In the genomic region with DNA sequence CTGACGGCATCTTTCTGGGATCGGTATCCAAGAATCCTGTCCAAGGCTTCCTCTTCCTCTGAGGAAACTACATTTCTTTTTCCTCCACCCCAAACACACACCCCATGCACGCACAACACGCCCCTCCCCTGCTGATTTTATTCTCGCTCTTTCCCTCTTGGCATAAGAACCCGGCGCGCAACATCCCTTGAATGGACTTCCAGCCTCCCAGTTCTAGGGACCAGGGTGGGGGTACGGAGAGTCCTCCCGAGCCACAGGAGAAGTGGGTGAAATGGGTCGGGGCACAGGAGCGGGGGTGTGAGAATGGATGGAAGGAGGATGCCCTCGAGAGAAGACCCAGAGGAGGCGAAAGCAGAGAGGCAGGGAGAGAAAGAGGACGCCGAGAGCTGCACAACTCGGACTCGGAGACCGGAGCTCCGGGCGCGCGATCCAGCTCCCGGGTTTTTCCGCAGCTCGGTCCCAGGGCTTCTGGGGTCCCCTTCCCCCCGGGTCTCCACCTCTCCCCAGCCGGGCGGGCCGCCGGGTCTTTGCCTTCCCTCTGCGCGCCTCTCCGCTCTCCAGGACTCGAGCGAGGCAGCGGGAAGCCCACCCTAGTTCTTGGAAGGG, we compare ENCODE assay signal across 8 cellular contexts. TPM values are rescaled to one million over a fixed set of nuclear protein-coding genes. Genes with fewer than 3 reads are reported as not detected.
DNase-seq lines count a peak whose midpoint lies in the region; ATAC-seq, FAIRE-seq and TF ChIP-seq lines count a peak whose summit lies in the region.

No MANE protein-coding gene starts in this region.

- H2BK5ac ChIP-seq in trophoblast cell (ENCODE audit: low read depth, low read length, poor library complexity): no peak overlapping the region

- H3K18ac ChIP-seq in trophoblast cell (ENCODE audit: low read length): peak overlapping the region; percentile 56

- H3K9ac ChIP-seq in trophoblast cell (ENCODE audit: low read length): no peak overlapping the region

- peaks cover 4% of the 10 kb centered on the region for H3K79me2 ChIP-seq in trophoblast cell (ENCODE audit: control insufficient read depth, insufficient read depth, low read length, poor library complexity)

- peaks cover 0 to 33% of the 10 kb centered on the region in 2 donors for H3K4me1 ChIP-seq in right atrium auricular region
- H3K4me1 ChIP-seq in trophoblast cell (ENCODE audit: control insufficient read depth in 1 of 2, insufficient read depth in 2 of 2, low read length in 2 of 2): peaks cover 0 to 7% of the 10 kb centered on the region in 2 experiments

- H3K23ac ChIP-seq in trophoblast cell (ENCODE audit: low read length): no peak overlapping the region

- H3K36me3 ChIP-seq in right atrium auricular region (no peaks in the 10 kb centered on the region), trophoblast cell (ENCODE audit: control insufficient read depth in 1 of 2, insufficient read depth in 2 of 2, low read length in 2 of 2) (no peaks in the 10 kb centered on the region)

- no peak overlapping the region for H2BK12ac ChIP-seq in trophoblast cell (ENCODE audit: low read length)

- H4K12ac ChIP-seq in trophoblast cell (ENCODE audit: low read depth, low read length): no peak overlapping the region

- peak overlapping the region; percentile 43 for H2BK120ac ChIP-seq in trophoblast cell (ENCODE audit: insufficient read depth, low read length, poor library complexity)

- peaks cover 8% of the 10 kb centered on the region for H3K79me1 ChIP-seq in trophoblast cell (ENCODE audit: low read length)

- H3K14ac ChIP-seq in trophoblast cell (ENCODE audit: low read length): no peak overlapping the region

- WGBS in trophoblast cell (ENCODE audit: extremely low coverage, insufficient coverage, insufficient read length): no CpG with 5 or more reads among the region's 37 CpGs

- peak overlapping the region; percentile 51 for H4K91ac ChIP-seq in trophoblast cell (ENCODE audit: low read depth, low read length)

- no peaks in the 10 kb centered on the region for H3K27me3 ChIP-seq in right atrium auricular region
- H3K27me3 ChIP-seq in trophoblast cell (ENCODE audit: insufficient read depth, low read length): no peaks in the 10 kb centered on the region

- H3K27ac ChIP-seq in right atrium auricular region: peak overlapping the region; percentile 82 to 85
- no peak overlapping the region for H3K27ac ChIP-seq in trophoblast cell (ENCODE audit: low read depth, low read length)

- peak overlapping the region; percentile 43 for H4K8ac ChIP-seq in trophoblast cell (ENCODE audit: low read depth, low read length)

- FAIRE-seq in GM19239 (lab: Jason Lieb, UNC) (peak; percentile 45), HTR-8/SVneo (lab: Jason Lieb, UNC) (no peak)

- peak overlapping the region; percentile 95 for H3K4me2 ChIP-seq in trophoblast cell (ENCODE audit: low read length)

- no peak for ATAC-seq in HG03432 (IDR thresholded peaks at IDR 0.05; ENCODE audit: unreplicated experiment)

- peak; percentile 48 for DNase-seq in GM19239 (ENCODE audit: insufficient read length, low spot score)
- DNase-seq in NCI-H524 (lab: John Stamatoyannopoulos, UW): peak; percentile 78 to 84
- peak in 53 of 58 donors; percentile 18 to 88 (median 63) for DNase-seq in anterior cingulate cortex (lab: John Stamatoyannopoulos, UW)
- DNase-seq in right atrium auricular region (ENCODE audit: low spot score): peak; percentile 71
- peak in 1 of 2 donors; percentile 9 for DNase-seq in trophoblast cell
- no peak for DNase-seq in HTR-8/SVneo (ENCODE audit: insufficient read length, low spot score)
- no peak for DNase-seq in Kasumi-1 (lab: John Stamatoyannopoulos, UW)

- H2AK5ac ChIP-seq in trophoblast cell (ENCODE audit: low read length): no peak overlapping the region

- no peak overlapping the region for H3K4ac ChIP-seq in trophoblast cell (ENCODE audit: low read depth, low read length)

- peak overlapping the region; percentile 62 to 89 for H3K4me3 ChIP-seq in right atrium auricular region
- peak overlapping the region; percentile 74 for H3K4me3 ChIP-seq in trophoblast cell (ENCODE audit: low read depth, low read length)

- peak overlapping the region; percentile 90 for H2AFZ ChIP-seq in trophoblast cell (ENCODE audit: insufficient read depth, low read length, poor library complexity)

- no peaks in the 10 kb centered on the region for H3K9me3 ChIP-seq in right atrium auricular region
- no peaks in the 10 kb centered on the region for H3K9me3 ChIP-seq in trophoblast cell (ENCODE audit: insufficient read depth, low read depth, low read length)

- TF ChIP-seq CTCF in right atrium auricular region (IDR thresholded peaks at IDR 0.05): no peak

RNA-seq across cellular contexts. Expression of gene LARGE1, which starts 1.4 kb away (rescaled TPM):
- 100 to 1,000 TPM in 1 of 2 donors, 10 to 100 TPM in 1; 80.5 to 101 TPM for total RNA-seq in right atrium auricular region
- polyA plus RNA-seq in trophoblast cell (2013): 17.3 and 17.7 TPM in 2 replicates

Comparison
In these comparisons a context has a peak if more than half of its experiments do, and no peak if none do; other contexts are left out.
1. DNase-seq: peak in GM19239 (single experiment), NCI-H524 (2 of 2), anterior cingulate cortex (53 of 58) and right atrium auricular region (single experiment); none in HTR-8/SVneo (single experiment) and Kasumi-1 (0 of 2).